9 cellular contexts compared by ENCODE assay signal in genomic region chr5:171953860-171954701, GRCh38. TPM values are rescaled to one million over a fixed set of nuclear protein-coding genes. Genes with fewer than 3 reads are reported as not detected.
DNase-seq lines count a peak whose midpoint lies in the region; ATAC-seq, FAIRE-seq and TF ChIP-seq lines count a peak whose summit lies in the region.
"Had no signal": no experiment of that assay in that cellular context is flagged by ENCODE, and none has a peak within 500 bp of the region (broad histone marks: within the 10 kb centered on the region; RNA-seq: fewer than 3 reads in every experiment).

No MANE protein-coding gene starts in this region.

- H2AFZ ChIP-seq in fibroblast of lung (ENCODE audit: low read length) = no peak overlapping the region

- peaks cover 25% of the 10 kb centered on the region for H3K4me1 ChIP-seq in fibroblast of lung (ENCODE audit: control insufficient read depth, extremely low read depth, insufficient read depth, low read length)
- H3K4me1 ChIP-seq in pancreas = peaks cover 55 to 68% (median 62%) of the 10 kb centered on the region in 3 donors

- peak overlapping the region; percentile 89 for H3K4me2 ChIP-seq in fibroblast of lung (ENCODE audit: extremely low read depth, insufficient read depth, low read length)

- ATAC-seq in SK-N-SH treated with all-trans-retinoic acid at 6 μM for 48 hours (peak; percentile 79), pancreas (peak; percentile 64 to 78 (median 71)), HG02759 (IDR thresholded peaks at IDR 0.05; ENCODE audit: unreplicated experiment) (no peak)

- no peak overlapping the region for H3K9ac ChIP-seq in fibroblast of lung (ENCODE audit: insufficient read depth, low read length)

- H3K27me3 ChIP-seq in fibroblast of lung (ENCODE audit: control insufficient read depth, insufficient read depth, low read length) = no peaks in the 10 kb centered on the region
- no peaks in the 10 kb centered on the region for H3K27me3 ChIP-seq in pancreas

- H3K79me2 ChIP-seq in fibroblast of lung (ENCODE audit: control insufficient read depth, insufficient read depth, low read length) = peaks cover 72% of the 10 kb centered on the region

- peak overlapping the region; percentile 73 for H3K27ac ChIP-seq in fibroblast of lung (ENCODE audit: insufficient read depth, low read length)
- peak overlapping the region; percentile 10 to 86 (median 52) for H3K27ac ChIP-seq in pancreas

- H3K36me3 ChIP-seq in fibroblast of lung (ENCODE audit: control insufficient read depth, insufficient read depth, low read length) (no peaks in the 10 kb centered on the region), pancreas (no peaks in the 10 kb centered on the region)

- H3K9me3 ChIP-seq in fibroblast of lung (ENCODE audit: control insufficient read depth, insufficient read depth, low read depth, low read length) (no peaks in the 10 kb centered on the region), pancreas (no peaks in the 10 kb centered on the region)

- 11 to 20% methylated on average over 2 of the region's 2 CpGs for WGBS in pancreas, 2 donors

- H3K4me3 ChIP-seq in fibroblast of lung (replicated peaks in 1 of 4; ENCODE audit: control extremely low read depth in 1 of 4, insufficient read depth in 1 of 4, low read depth in 3 of 4, low read length in 4 of 4) (peak overlapping the region in 3 of 4 experiments; percentile 9 to 16 (median 14)), pancreas (no peak overlapping the region)

- H4K20me1 ChIP-seq in fibroblast of lung (ENCODE audit: control insufficient read depth, extremely low read depth, insufficient read depth, low read length) = no peaks in the 10 kb centered on the region

- FAIRE-seq in pancreas (lab: Jason Lieb, UNC) (no peak), GM19239 (lab: Jason Lieb, UNC) (no peak)

- DNase-seq in GM03348 (ENCODE audit: low spot score) (peak; percentile 66), fibroblast of lung (ENCODE audit: low read depth in 2 of 2) (peak; percentile 69 to 91), pancreas (peak in 3 of 6 donors; percentile 53 to 60 (median 56)), GM19239 (ENCODE audit: insufficient read length, low spot score) (no peak), hypothalamus (lab: John Stamatoyannopoulos, UW) (no peak)
- no peak for DNase-seq in stimulated activated CD4-positive, alpha-beta T cell treated with anti-CD3 and anti-CD28 coated beads, Interleukin-4, amount 100 ng/mL, for 1 hour
- DNase-seq: left cardiac atrium had no signal

- intact Hi-C loops in pancreas (cut with DNase I) = loop anchor here in 1 of 3 donors (10.0 kb wide), 1 partner anchor 51 kb away; the partner anchor contains the start of gene FBXW11

- TF ChIP-seq CTCF in fibroblast of lung (conservative IDR thresholded peaks at IDR 0.05 in 1 of 2, IDR thresholded peaks at IDR 0.05 in 1 of 2; ENCODE audit: low read depth in 1 of 2, low read length in 2 of 2) (no peak), pancreas (IDR thresholded peaks at IDR 0.05) (no peak)

TF ChIP-seq in SK-N-SH treated with all-trans-retinoic acid at 6 μM for 48 hours, 23 proteins besides CTCF, POLR2A, EP300 and RAD21:
- TF ChIP-seq BACH2 (CRISPR knock-in tag; IDR thresholded peaks at IDR 0.05; ENCODE audit: borderline replicate concordance) = no peak
- no peak for TF ChIP-seq PPARA (CRISPR knock-in tag; IDR thresholded peaks at IDR 0.05; ENCODE audit: borderline replicate concordance)
- TF ChIP-seq POU6F1 (CRISPR knock-in tag; IDR thresholded peaks at IDR 0.05; ENCODE audit: borderline replicate concordance, low read depth) = no peak
- TF ChIP-seq ESRRG (CRISPR knock-in tag; IDR thresholded peaks at IDR 0.05) = no peak
- TF ChIP-seq ZC3H10 (CRISPR knock-in tag; IDR thresholded peaks at IDR 0.05) = no peak
- TF ChIP-seq OSR1 (CRISPR knock-in tag; IDR thresholded peaks at IDR 0.05) = no peak
- TF ChIP-seq ARNTL (CRISPR knock-in tag; IDR thresholded peaks at IDR 0.05; ENCODE audit: borderline replicate concordance, low read depth) = no peak
- TF ChIP-seq ZNF70 (CRISPR knock-in tag; IDR thresholded peaks at IDR 0.05) = no peak
- no peak for TF ChIP-seq SNAI2 (CRISPR knock-in tag; IDR thresholded peaks at IDR 0.05)
- TF ChIP-seq PATZ1 (CRISPR knock-in tag; IDR thresholded peaks at IDR 0.05; ENCODE audit: borderline replicate concordance) = no peak
- TF ChIP-seq TOX (CRISPR knock-in tag; IDR thresholded peaks at IDR 0.05; ENCODE audit: borderline replicate concordance) = no peak
- no peak for TF ChIP-seq ZFP30 (CRISPR knock-in tag; IDR thresholded peaks at IDR 0.05)
- no peak for TF ChIP-seq CREB5 (CRISPR knock-in tag; IDR thresholded peaks at IDR 0.05; ENCODE audit: low read depth)
- no peak for TF ChIP-seq GLIS3 (CRISPR knock-in tag; IDR thresholded peaks at IDR 0.05)
- no peak for TF ChIP-seq TSHZ2 (CRISPR knock-in tag; IDR thresholded peaks at IDR 0.05)
TF ChIP-seq in SK-N-SH treated with all-trans-retinoic acid at 6 μM for 48 hours: peak in this region for 0.

RNA-seq across cellular contexts. Expression of gene FBXW11, which starts 52.4 kb away (rescaled TPM):
- total RNA-seq in fibroblast of lung (96.3 and 113 TPM in 2 replicates), pancreas (10 to 100 TPM; 23.7 to 43.8 (median 27.4) TPM)
- polyA plus RNA-seq in fibroblast of lung (42.7 and 52.6 TPM in 2 replicates), pancreas (10 to 100 TPM in 1 of 2 donors, 1 to 10 TPM in 1; 6.0 to 13.6 TPM)
- polyA plus RNA-seq in fibroblast of lung (2012) = 32.8 and 33.3 TPM in 2 replicates
- polyA minus RNA-seq in fibroblast of lung (ENCODE audit: low replicate concordance) = 109 and 130 TPM in 2 replicates

Comparison
In these comparisons a context has a peak if more than half of its experiments do, and no peak if none do; other contexts are left out.
1. DNase-seq: peak in GM03348 (single experiment) and fibroblast of lung (2 of 2); none in GM19239 (single experiment), stimulated activated CD4-positive, alpha-beta T cell treated with anti-CD3 and anti-CD28 coated beads, Interleukin-4, amount 100 ng/mL, for 1 hour (single experiment) and hypothalamus (0 of 51).
2. H3K4me3 ChIP-seq: peak in fibroblast of lung (3 of 4); none in pancreas (0 of 4).